Comparison of ENCODE assay signal across 1 cellular context in the genomic region with DNA sequence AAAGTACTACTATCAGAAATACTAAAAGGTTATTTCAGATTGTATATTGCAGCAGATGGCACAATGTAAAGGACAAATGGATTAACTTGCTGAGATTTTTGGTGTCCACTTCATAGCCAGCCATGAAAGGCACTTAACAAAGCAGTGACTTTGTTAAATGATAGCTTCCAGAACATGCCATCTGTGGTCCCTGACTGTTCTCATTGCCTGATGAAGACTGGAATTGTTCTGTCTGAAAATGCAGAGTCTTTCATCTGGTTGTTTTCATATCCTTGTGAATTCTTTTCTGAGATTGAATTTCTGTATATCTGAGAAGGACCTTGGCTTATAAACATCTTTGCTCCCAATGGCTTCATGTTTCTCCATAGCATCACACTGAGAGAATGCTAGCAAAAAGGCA.
TF ChIP-seq lines count a peak whose summit lies in the region.

No MANE protein-coding gene starts in this region.

TF ChIP-seq in GM23338, 12 proteins besides CTCF, POLR2A, EP300 and RAD21 (continued from another document):
- TF ChIP-seq, protein P1, sequence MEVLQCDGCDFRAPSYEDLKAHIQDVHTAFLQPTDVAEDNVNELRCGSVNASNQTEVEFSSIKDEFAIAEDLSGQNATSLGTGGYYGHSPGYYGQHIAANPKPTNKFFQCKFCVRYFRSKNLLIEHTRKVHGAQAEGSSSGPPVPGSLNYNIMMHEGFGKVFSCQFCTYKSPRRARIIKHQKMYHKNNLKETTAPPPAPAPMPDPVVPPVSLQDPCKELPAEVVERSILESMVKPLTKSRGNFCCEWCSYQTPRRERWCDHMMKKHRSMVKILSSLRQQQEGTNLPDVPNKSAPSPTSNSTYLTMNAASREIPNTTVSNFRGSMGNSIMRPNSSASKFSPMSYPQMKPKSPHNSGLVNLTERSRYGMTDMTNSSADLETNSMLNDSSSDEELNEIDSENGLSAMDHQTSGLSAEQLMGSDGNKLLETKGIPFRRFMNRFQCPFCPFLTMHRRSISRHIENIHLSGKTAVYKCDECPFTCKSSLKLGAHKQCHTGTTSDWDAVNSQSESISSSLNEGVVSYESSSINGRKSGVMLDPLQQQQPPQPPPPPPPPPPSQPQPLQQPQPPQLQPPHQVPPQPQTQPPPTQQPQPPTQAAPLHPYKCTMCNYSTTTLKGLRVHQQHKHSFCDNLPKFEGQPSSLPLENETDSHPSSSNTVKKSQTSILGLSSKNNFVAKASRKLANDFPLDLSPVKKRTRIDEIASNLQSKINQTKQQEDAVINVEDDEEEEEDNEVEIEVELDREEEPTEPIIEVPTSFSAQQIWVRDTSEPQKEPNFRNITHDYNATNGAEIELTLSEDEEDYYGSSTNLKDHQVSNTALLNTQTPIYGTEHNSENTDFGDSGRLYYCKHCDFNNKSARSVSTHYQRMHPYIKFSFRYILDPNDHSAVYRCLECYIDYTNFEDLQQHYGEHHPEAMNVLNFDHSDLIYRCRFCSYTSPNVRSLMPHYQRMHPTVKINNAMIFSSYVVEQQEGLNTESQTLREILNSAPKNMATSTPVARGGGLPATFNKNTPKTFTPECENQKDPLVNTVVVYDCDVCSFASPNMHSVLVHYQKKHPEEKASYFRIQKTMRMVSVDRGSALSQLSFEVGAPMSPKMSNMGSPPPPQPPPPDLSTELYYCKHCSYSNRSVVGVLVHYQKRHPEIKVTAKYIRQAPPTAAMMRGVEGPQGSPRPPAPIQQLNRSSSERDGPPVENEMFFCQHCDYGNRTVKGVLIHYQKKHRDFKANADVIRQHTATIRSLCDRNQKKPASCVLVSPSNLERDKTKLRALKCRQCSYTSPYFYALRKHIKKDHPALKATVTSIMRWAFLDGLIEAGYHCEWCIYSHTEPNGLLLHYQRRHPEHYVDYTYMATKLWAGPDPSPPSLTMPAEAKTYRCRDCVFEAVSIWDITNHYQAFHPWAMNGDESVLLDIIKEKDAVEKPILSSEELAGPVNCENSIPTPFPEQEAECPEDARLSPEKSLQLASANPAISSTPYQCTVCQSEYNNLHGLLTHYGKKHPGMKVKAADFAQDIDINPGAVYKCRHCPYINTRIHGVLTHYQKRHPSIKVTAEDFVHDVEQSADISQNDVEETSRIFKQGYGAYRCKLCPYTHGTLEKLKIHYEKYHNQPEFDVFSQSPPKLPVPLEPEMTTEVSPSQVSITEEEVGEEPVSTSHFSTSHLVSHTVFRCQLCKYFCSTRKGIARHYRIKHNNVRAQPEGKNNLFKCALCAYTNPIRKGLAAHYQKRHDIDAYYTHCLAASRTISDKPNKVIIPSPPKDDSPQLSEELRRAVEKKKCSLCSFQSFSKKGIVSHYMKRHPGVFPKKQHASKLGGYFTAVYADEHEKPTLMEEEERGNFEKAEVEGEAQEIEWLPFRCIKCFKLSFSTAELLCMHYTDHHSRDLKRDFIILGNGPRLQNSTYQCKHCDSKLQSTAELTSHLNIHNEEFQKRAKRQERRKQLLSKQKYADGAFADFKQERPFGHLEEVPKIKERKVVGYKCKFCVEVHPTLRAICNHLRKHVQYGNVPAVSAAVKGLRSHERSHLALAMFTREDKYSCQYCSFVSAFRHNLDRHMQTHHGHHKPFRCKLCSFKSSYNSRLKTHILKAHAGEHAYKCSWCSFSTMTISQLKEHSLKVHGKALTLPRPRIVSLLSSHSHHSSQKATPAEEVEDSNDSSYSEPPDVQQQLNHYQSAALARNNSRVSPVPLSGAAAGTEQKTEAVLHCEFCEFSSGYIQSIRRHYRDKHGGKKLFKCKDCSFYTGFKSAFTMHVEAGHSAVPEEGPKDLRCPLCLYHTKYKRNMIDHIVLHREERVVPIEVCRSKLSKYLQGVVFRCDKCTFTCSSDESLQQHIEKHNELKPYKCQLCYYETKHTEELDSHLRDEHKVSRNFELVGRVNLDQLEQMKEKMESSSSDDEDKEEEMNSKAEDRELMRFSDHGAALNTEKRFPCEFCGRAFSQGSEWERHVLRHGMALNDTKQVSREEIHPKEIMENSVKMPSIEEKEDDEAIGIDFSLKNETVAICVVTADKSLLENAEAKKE (CRISPR knock-in tag; IDR thresholded peaks at IDR 0.05), result no peak
- TF ChIP-seq EZH2 (IDR thresholded peaks at IDR 0.05; ENCODE audit: low read depth, unreplicated experiment) (no peak), ZNF114 (CRISPR knock-in tag; IDR thresholded peaks at IDR 0.05) (no peak), NANOG (IDR thresholded peaks at IDR 0.05; ENCODE audit: borderline replicate concordance) (no peak), ZNF331 (CRISPR knock-in tag; IDR thresholded peaks at IDR 0.05; ENCODE audit: low read depth) (no peak), JUNB (IDR thresholded peaks at IDR 0.05; ENCODE audit: unreplicated experiment) (no peak)
- TF ChIP-seq, protein P2, sequence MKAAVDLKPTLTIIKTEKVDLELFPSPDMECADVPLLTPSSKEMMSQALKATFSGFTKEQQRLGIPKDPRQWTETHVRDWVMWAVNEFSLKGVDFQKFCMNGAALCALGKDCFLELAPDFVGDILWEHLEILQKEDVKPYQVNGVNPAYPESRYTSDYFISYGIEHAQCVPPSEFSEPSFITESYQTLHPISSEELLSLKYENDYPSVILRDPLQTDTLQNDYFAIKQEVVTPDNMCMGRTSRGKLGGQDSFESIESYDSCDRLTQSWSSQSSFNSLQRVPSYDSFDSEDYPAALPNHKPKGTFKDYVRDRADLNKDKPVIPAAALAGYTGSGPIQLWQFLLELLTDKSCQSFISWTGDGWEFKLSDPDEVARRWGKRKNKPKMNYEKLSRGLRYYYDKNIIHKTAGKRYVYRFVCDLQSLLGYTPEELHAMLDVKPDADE (IDR thresholded peaks at IDR 0.05), result no peak
